1 cellular context compared by ENCODE assay signal in the genomic region with DNA sequence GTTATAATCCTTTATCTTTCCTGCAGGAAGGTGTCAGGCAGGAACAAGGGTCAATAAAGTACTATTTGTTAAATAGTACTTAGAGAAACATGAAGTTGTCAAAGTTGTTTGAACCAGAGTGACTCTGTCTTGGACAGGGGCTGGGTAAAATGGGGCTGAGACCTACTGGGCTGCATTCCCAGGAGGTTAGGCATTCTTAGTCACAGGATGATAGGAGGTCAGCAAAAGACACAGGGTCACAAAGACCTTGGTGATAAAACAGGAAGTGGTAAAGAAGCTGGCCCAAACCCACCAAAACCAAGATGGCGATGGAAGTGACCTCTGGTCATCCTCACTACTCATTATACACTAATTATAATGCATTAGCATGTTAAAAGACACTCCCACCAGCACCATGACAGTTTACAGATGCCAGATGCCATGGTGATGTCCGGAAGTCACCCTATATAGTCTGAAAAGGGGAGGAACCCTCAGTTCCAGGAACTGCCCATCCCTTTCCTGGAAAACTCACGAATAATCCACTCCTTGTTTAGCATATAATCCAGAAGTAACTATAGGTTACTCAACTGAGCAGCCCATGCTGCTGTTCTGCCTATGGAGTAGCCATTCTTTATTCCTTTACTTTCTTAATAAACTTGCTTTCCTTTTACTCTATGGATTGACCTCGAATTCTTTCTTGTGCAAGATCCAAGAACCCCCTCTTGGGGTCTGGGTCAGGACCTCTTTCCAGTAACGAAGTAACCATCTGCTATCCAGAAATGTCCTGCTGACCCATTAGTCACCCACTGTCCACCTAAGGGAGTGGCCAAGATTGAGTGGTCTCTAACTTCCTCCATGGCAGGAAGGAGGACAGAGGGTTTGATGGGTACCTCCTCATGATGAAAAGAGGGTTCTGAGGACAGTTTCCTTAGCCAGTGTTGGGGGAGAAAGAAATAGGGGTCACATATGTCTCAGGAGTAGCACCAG.
TF ChIP-seq lines count a peak whose summit lies in the region.

No MANE protein-coding gene starts in this region.

TF ChIP-seq in WTC11, 78 proteins besides CTCF, POLR2A, EP300 and RAD21 (continued from another document):
- TF ChIP-seq, protein P1, sequence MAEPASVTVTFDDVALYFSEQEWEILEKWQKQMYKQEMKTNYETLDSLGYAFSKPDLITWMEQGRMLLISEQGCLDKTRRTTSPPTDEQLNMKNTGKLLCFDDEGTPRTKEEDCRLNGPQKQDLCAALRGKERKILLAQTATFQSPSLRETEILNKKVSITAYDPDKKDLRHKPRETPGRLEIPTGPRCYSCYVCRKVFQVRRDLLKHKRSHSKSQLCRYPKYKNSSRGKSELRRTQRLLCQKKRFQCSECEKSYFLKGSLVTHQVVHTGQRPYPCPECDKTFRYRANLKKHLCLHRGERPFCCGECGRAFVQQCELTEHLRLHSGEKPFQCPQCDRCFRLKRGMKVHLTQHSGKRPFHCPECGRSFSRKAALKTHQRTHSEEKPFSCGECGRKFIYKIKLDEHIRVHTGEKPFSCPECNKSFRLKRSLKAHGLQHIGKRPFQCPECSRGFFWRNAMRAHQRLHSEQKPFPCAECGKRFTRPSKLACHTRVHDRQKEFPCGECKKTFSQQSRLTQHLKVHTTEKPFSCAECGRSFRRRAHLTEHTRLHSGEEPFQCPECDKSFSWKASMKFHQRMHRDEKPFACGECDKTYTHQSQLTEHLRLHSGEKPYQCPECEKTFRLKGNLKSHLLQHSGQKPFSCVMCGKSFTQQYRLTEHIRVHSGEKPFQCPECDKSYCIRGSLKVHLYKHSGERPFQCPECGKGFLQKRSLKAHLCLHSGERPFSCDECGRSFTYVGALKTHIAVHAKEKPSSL (CRISPR knock-in tag; conservative IDR thresholded peaks at IDR 0.05): no peak
- TF ChIP-seq, protein P2, sequence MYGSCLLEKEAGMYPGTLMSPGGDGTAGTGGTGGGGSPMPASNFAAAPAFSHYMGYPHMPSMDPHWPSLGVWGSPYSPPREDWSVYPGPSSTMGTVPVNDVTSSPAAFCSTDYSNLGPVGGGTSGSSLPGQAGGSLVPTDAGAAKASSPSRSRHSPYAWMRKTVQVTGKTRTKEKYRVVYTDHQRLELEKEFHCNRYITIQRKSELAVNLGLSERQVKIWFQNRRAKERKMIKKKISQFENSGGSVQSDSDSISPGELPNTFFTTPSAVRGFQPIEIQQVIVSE (CRISPR knock-in tag; IDR thresholded peaks at IDR 0.05; ENCODE audit: borderline replicate concordance): no peak
- TF ChIP-seq JAZF1 (CRISPR knock-in tag; IDR thresholded peaks at IDR 0.05) (no peak), ZNF219 (CRISPR knock-in tag; IDR thresholded peaks at IDR 0.05; ENCODE audit: borderline replicate concordance) (no peak)
- TF ChIP-seq, protein P3, sequence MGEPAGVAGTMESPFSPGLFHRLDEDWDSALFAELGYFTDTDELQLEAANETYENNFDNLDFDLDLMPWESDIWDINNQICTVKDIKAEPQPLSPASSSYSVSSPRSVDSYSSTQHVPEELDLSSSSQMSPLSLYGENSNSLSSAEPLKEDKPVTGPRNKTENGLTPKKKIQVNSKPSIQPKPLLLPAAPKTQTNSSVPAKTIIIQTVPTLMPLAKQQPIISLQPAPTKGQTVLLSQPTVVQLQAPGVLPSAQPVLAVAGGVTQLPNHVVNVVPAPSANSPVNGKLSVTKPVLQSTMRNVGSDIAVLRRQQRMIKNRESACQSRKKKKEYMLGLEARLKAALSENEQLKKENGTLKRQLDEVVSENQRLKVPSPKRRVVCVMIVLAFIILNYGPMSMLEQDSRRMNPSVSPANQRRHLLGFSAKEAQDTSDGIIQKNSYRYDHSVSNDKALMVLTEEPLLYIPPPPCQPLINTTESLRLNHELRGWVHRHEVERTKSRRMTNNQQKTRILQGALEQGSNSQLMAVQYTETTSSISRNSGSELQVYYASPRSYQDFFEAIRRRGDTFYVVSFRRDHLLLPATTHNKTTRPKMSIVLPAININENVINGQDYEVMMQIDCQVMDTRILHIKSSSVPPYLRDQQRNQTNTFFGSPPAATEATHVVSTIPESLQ (CRISPR knock-in tag; IDR thresholded peaks at IDR 0.05): no peak
